ENCODE assay signal across 1 cellular context in the genomic region with DNA sequence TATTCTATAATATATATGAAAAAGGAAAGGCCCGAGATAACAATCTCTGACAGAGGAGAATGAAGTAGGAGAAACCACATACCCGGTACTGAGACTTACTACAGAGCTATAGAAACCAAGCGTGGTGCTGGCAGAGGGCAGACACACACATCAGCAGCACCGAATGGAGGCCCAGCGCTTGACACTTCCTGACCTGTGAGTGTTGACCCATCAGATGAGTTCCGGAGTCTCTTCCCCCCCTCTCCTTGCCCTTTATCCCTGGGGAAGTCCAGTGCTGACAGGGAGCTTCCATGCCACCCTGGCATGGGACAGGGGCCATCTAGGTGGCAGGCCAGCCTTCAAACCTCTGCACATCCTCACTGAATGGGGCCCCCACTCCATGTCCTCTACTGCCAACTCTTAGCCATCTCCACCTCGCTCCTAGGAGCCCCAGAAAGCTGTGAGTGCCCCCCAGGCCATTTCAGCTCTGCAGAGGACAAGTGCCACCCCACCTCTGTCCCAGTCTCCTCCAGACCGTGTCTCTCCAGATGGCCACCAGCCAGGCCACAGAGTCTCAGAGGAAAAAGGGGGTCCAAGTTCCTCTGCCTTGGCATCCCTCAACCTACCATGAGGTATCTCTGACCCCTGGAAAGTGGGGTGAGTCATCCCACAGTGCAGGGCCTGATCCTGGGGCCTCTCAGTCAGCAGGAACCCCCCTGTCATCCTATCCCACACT.
TF ChIP-seq lines count a peak whose summit lies in the region.

No MANE protein-coding gene starts in this region.

TF ChIP-seq in WTC11, 78 proteins besides CTCF, POLR2A, EP300 and RAD21 (continued from another document):
- TF ChIP-seq, protein P1, sequence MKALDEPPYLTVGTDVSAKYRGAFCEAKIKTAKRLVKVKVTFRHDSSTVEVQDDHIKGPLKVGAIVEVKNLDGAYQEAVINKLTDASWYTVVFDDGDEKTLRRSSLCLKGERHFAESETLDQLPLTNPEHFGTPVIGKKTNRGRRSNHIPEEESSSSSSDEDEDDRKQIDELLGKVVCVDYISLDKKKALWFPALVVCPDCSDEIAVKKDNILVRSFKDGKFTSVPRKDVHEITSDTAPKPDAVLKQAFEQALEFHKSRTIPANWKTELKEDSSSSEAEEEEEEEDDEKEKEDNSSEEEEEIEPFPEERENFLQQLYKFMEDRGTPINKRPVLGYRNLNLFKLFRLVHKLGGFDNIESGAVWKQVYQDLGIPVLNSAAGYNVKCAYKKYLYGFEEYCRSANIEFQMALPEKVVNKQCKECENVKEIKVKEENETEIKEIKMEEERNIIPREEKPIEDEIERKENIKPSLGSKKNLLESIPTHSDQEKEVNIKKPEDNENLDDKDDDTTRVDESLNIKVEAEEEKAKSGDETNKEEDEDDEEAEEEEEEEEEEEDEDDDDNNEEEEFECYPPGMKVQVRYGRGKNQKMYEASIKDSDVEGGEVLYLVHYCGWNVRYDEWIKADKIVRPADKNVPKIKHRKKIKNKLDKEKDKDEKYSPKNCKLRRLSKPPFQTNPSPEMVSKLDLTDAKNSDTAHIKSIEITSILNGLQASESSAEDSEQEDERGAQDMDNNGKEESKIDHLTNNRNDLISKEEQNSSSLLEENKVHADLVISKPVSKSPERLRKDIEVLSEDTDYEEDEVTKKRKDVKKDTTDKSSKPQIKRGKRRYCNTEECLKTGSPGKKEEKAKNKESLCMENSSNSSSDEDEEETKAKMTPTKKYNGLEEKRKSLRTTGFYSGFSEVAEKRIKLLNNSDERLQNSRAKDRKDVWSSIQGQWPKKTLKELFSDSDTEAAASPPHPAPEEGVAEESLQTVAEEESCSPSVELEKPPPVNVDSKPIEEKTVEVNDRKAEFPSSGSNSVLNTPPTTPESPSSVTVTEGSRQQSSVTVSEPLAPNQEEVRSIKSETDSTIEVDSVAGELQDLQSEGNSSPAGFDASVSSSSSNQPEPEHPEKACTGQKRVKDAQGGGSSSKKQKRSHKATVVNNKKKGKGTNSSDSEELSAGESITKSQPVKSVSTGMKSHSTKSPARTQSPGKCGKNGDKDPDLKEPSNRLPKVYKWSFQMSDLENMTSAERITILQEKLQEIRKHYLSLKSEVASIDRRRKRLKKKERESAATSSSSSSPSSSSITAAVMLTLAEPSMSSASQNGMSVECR (CRISPR knock-in tag; IDR thresholded peaks at IDR 0.05; ENCODE audit: borderline replicate concordance): no peak
- TF ChIP-seq NR3C1 (CRISPR knock-in tag; conservative IDR thresholded peaks at IDR 0.05; ENCODE audit: low read depth): no peak
- TF ChIP-seq, protein P2, sequence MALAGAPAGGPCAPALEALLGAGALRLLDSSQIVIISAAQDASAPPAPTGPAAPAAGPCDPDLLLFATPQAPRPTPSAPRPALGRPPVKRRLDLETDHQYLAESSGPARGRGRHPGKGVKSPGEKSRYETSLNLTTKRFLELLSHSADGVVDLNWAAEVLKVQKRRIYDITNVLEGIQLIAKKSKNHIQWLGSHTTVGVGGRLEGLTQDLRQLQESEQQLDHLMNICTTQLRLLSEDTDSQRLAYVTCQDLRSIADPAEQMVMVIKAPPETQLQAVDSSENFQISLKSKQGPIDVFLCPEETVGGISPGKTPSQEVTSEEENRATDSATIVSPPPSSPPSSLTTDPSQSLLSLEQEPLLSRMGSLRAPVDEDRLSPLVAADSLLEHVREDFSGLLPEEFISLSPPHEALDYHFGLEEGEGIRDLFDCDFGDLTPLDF (CRISPR knock-in tag; IDR thresholded peaks at IDR 0.05): no peak
- TF ChIP-seq TEAD4 (CRISPR knock-in tag; IDR thresholded peaks at IDR 0.05): no peak
- TF ChIP-seq, protein P3, sequence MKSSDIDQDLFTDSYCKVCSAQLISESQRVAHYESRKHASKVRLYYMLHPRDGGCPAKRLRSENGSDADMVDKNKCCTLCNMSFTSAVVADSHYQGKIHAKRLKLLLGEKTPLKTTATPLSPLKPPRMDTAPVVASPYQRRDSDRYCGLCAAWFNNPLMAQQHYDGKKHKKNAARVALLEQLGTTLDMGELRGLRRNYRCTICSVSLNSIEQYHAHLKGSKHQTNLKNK (CRISPR knock-in tag; IDR thresholded peaks at IDR 0.05): no peak
